In the genomic region with DNA sequence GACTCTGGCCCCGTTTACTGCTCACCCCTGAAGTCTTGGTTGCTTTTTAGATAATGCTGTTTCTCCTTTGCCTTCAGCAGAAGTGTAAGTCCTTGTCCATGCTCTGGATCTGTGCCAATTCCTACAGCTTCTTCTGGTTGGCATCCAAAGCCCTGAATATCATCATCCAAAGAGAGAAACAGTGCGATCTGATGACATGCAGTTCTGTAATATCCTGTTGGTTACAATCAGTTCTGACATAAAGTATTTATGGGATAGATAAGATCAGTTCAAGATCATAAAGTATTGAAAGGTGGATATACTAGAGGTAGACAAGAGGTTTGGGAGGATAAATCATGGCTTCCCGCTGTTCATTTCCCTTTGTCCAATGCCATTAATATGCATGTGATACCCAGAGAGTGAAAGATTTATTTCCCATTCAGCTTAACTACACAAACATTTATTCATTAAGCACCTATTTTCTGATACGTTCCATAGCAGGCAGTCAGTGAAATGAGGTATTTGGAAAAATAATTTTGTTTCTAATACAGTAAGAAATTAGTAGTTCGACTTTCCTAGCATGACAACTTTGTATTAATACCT, we compare ENCODE assay signal across 24 cellular contexts. TPM values are rescaled to one million over a fixed set of nuclear protein-coding genes. Genes with fewer than 3 reads are reported as not detected.
DNase-seq lines count a peak whose midpoint lies in the region; ATAC-seq and TF ChIP-seq lines count a peak whose summit lies in the region.
"Had no signal": no experiment of that assay in that cellular context is flagged by ENCODE, and none has a peak within 500 bp of the region (broad histone marks: within the 10 kb centered on the region; RNA-seq: fewer than 3 reads in every experiment).

No MANE protein-coding gene starts in this region.

- in situ Hi-C loops in GM23248 (cut with MboI) = no loop called here

- H3F3A ChIP-seq in GM23248 (ENCODE audit: insufficient read depth) = no peaks in the 10 kb centered on the region

- no peaks in the 10 kb centered on the region for H3K4me1 Mint-ChIP-seq in naive thymus-derived CD4-positive, alpha-beta T cell
- no peaks in the 10 kb centered on the region for H3K4me1 Mint-ChIP-seq in activated CD4-positive, alpha-beta T cell treated with anti-CD3 and anti-CD28 coated beads, Interleukin-2, amount 10 ng/mL, durations not matched to agents 24 days and 14 days

- no peak overlapping the region for H3K4me3 Mint-ChIP-seq in naive thymus-derived CD4-positive, alpha-beta T cell
- no peak overlapping the region for H3K4me3 Mint-ChIP-seq in activated CD4-positive, alpha-beta T cell treated with anti-CD3 and anti-CD28 coated beads, Interleukin-2, amount 10 ng/mL, durations not matched to agents 24 days and 14 days
- H3K4me3 Mint-ChIP-seq: CD4-positive, alpha-beta T cell had no signal

- no peaks in the 10 kb centered on the region for H3K36me3 ChIP-seq in GM23248 (ENCODE audit: low read depth)
- no peaks in the 10 kb centered on the region for H3K36me3 ChIP-seq in naive thymus-derived CD4-positive, alpha-beta T cell (ENCODE audit: control insufficient read depth in 2 of 3, insufficient read depth in 3 of 3, low read length in 3 of 3)
- H3K36me3 ChIP-seq: BLaER1, MG63 had no signal

- no peaks in the 10 kb centered on the region for H4K20me1 ChIP-seq in GM23248 (ENCODE audit: insufficient read depth)
- H4K20me1 ChIP-seq: BLaER1 had no signal

- CTCF ChIA-PET in naive thymus-derived CD4-positive, alpha-beta T cell (lab: Charles Lee) = interaction anchor here (0.6 to 0.7 kb wide), 2 partner anchors 16 to 89 kb away, joined by 3 read pairs; no protein-coding TSS in a partner anchor

- peaks cover 17% of the 10 kb centered on the region for H3K27me3 ChIP-seq in GM23248 (replicated peaks; ENCODE audit: insufficient read depth)
- H3K27me3 ChIP-seq in naive thymus-derived CD4-positive, alpha-beta T cell (ENCODE audit: control insufficient read depth in 2 of 2, insufficient read depth in 2 of 2, low read length in 2 of 2) = no peaks in the 10 kb centered on the region
- H3K27me3 ChIP-seq: BLaER1, MG63 had no signal

- no peaks in the 10 kb centered on the region for H3K4me1 ChIP-seq in GM23248 (ENCODE audit: insufficient read depth)
- no peaks in the 10 kb centered on the region for H3K4me1 ChIP-seq in naive thymus-derived CD4-positive, alpha-beta T cell (ENCODE audit: control insufficient read depth in 2 of 2, insufficient read depth in 2 of 2, low read length in 2 of 2)

- 61 to 64% methylated on average over 5 of the region's 5 CpGs for WGBS in GM23248 (ENCODE audit: low coverage in 1 of 2, low lambda C conversion rate in 2 of 2, missing lambda C conversion rate in 2 of 2), 2 experiments

- H3K4me3 ChIP-seq in GM23248 (no peak overlapping the region), fibroblast of mammary gland (ENCODE audit: control insufficient read depth, low read depth, low read length) (no peak overlapping the region)
- H3K4me3 ChIP-seq in naive thymus-derived CD4-positive, alpha-beta T cell (ENCODE audit: low read length) = no peak overlapping the region
- H3K4me3 ChIP-seq: BLaER1, MG63 had no signal

- H3K9me2 ChIP-seq in GM23248 (ENCODE audit: insufficient read depth) = no peaks in the 10 kb centered on the region

- H3K4me2 ChIP-seq in GM23248 (ENCODE audit: unreplicated experiment) = no peak overlapping the region
- H3K4me2 ChIP-seq: BLaER1 had no signal

- H3K9me3 ChIP-seq in GM23248 (ENCODE audit: low read depth) = no peaks in the 10 kb centered on the region
- H3K9me3 ChIP-seq in naive thymus-derived CD4-positive, alpha-beta T cell (ENCODE audit: control insufficient read depth in 2 of 3, low read length in 3 of 3) = no peaks in the 10 kb centered on the region
- H3K9me3 ChIP-seq: BLaER1, MG63 had no signal

- DNase-seq in EH (ENCODE audit: low read depth) (peak; percentile 19), GM23248 (peak; percentile 6), fibroblast of mammary gland (ENCODE audit: low read depth) (peak; percentile 8), NCI-H524 treated with DMSO at 0.1 percent for 48 hours (lab: John Stamatoyannopoulos, UW) (no peak)
- DNase-seq in naive thymus-derived CD4-positive, alpha-beta T cell = no peak
- DNase-seq in activated CD4-positive, alpha-beta T cell treated with anti-CD3 and anti-CD28 coated beads, Interleukin-2, amount 10 ng/mL, durations not matched to agents 24 days and 14 days = no peak
- DNase-seq: ACHN; CD4-positive, alpha-beta T cell; COR-L47; DND-41; GOT3; IMR-90; MG63; NCI-H1048; NCI-H1417 treated with DMSO at 0.1 percent for 48 hours; NCI-H1930; NCI-H2171; NCI-H345; NCI-H524; Right ventricle myocardium superior; SW 1271 had no signal

- H3K9ac ChIP-seq in GM23248 = no peak overlapping the region
- H3K9ac ChIP-seq: BLaER1 had no signal

- no peak overlapping the region for H2AFZ ChIP-seq in GM23248

- no peak overlapping the region for H3K27ac ChIP-seq in GM23248
- H3K27ac ChIP-seq in VCaP = peak overlapping the region; percentile 69
- H3K27ac ChIP-seq in naive thymus-derived CD4-positive, alpha-beta T cell (ENCODE audit: low read depth, low read length) = no peak overlapping the region
- H3K27ac ChIP-seq: BLaER1 had no signal

- POLR2A ChIA-PET in naive thymus-derived CD4-positive, alpha-beta T cell (lab: Charles Lee) = no interaction called here

- intact Hi-C loops in naive thymus-derived CD4-positive, alpha-beta T cell (cut with micrococcal nuclease) = no loop called here
- intact Hi-C loops in activated CD4-positive, alpha-beta T cell treated with anti-CD3 and anti-CD28 coated beads, Interleukin-2, amount 10 ng/mL, durations not matched to agents 24 days and 14 days (cut with micrococcal nuclease) = no loop called here

- no peaks in the 10 kb centered on the region for H3K36me3 Mint-ChIP-seq in naive thymus-derived CD4-positive, alpha-beta T cell
- no peaks in the 10 kb centered on the region for H3K36me3 Mint-ChIP-seq in activated CD4-positive, alpha-beta T cell treated with anti-CD3 and anti-CD28 coated beads, Interleukin-2, amount 10 ng/mL, durations not matched to agents 24 days and 14 days (ENCODE audit: low read depth)

- TF ChIP-seq CTCF in VCaP (conservative IDR thresholded peaks at IDR 0.05) = no peak
- TF ChIP-seq CTCF in fibroblast of mammary gland (conservative IDR thresholded peaks at IDR 0.05; ENCODE audit: control insufficient read depth, insufficient read depth, low read depth, low read length) = no peak

- ATAC-seq in naive thymus-derived CD4-positive, alpha-beta T cell = no peak
- ATAC-seq: HCT116 had no signal

- no peaks in the 10 kb centered on the region for H3K79me2 ChIP-seq in GM23248 (ENCODE audit: insufficient read depth)

- H3K27ac Mint-ChIP-seq in naive thymus-derived CD4-positive, alpha-beta T cell = no peak overlapping the region
- H3K27ac Mint-ChIP-seq in activated CD4-positive, alpha-beta T cell treated with anti-CD3 and anti-CD28 coated beads, Interleukin-2, amount 10 ng/mL, durations not matched to agents 24 days and 14 days = no peak overlapping the region
- H3K27ac Mint-ChIP-seq: CD4-positive, alpha-beta T cell had no signal

- H3K9me3 Mint-ChIP-seq in naive thymus-derived CD4-positive, alpha-beta T cell = no peaks in the 10 kb centered on the region
- H3K9me3 Mint-ChIP-seq in activated CD4-positive, alpha-beta T cell treated with anti-CD3 and anti-CD28 coated beads, Interleukin-2, amount 10 ng/mL, durations not matched to agents 24 days and 14 days = no peaks in the 10 kb centered on the region
- H3K9me3 Mint-ChIP-seq: CD4-positive, alpha-beta T cell had no signal

- peaks cover 0 to 9% (median 4%) of the 10 kb centered on the region in 5 donors for H3K27me3 Mint-ChIP-seq in naive thymus-derived CD4-positive, alpha-beta T cell
- peaks cover 2% of the 10 kb centered on the region for H3K27me3 Mint-ChIP-seq in activated CD4-positive, alpha-beta T cell treated with anti-CD3 and anti-CD28 coated beads, Interleukin-2, amount 10 ng/mL, durations not matched to agents 24 days and 14 days
- H3K27me3 Mint-ChIP-seq: CD4-positive, alpha-beta T cell had no signal

RNA-seq across cellular contexts. Expression of a gene that starts 53.2 kb away (rescaled TPM):
- under 0.01 and 0.22 TPM in 2 replicates for total RNA-seq in GM23248 (2014; rRNA removed; shearing (Covaris generic))
- polyA plus RNA-seq in GM23248 (2016; fragmentation: Nextera tagmentation; extraction: Ambion mirVana) = 0.44 and 0.84 TPM in 2 replicates
- total RNA-seq in naive thymus-derived CD4-positive, alpha-beta T cell = not detected
- polyA plus RNA-seq in naive thymus-derived CD4-positive, alpha-beta T cell = under 1 TPM; 0.07 to 0.18 TPM
- total RNA-seq in activated CD4-positive, alpha-beta T cell treated with anti-CD3 and anti-CD28 coated beads, Interleukin-2, amount 10 ng/mL, durations not matched to agents 24 days and 14 days = not detected in 2 replicates
- total RNA-seq: CD4-positive, alpha-beta T cell had no signal

Comparison
In these comparisons a context has a peak if more than half of its experiments do, and no peak if none do; other contexts are left out.
1. DNase-seq: peak in EH (single experiment), GM23248 (single experiment) and fibroblast of mammary gland (single experiment); none in NCI-H524 treated with DMSO at 0.1 percent for 48 hours (single experiment), naive thymus-derived CD4-positive, alpha-beta T cell (0 of 9) and activated CD4-positive, alpha-beta T cell treated with anti-CD3 and anti-CD28 coated beads, Interleukin-2, amount 10 ng/mL, durations not matched to agents 24 days and 14 days (single experiment).